Comparison of ENCODE assay signal across 8 cellular contexts in genomic region chr10:5812283-5813090, GRCh38. TPM values are rescaled to one million over a fixed set of nuclear protein-coding genes. Genes with fewer than 3 reads are reported as not detected.
A peak's percentile ranks its signal among the peaks of the same experiment; 100 is the strongest.
DNase-seq lines count a peak whose midpoint lies in the region; ATAC-seq lines count a peak whose summit lies in the region.

No MANE protein-coding gene starts in this region.

- DNase-seq in DMS53 treated with DMSO at 0.1 percent for 48 hours (lab: John Stamatoyannopoulos, UW; ENCODE audit: unreplicated experiment) (peak; percentile 51), ecto neural progenitor cell (ENCODE audit: low spot score) (peak; percentile 74), medulla oblongata (ENCODE audit: extremely low spot score) (peak; percentile 42), H4 (ENCODE audit: low spot score) (no peak)
- peak; percentile 18 to 21 for DNase-seq in activated CD4-positive, alpha-beta T cell treated with anti-CD3 and anti-CD28 coated beads for 24 hours (ENCODE audit: low read depth in 2 of 2)
- peak; percentile 20 to 25 for DNase-seq in stimulated activated CD8-positive, alpha-beta memory T cell treated with anti-CD3 and anti-CD28 coated beads, Interleukin-15, amount 100 ng/mL, for 48 hours (ENCODE audit: low read depth in 2 of 2)

- H3K9me3 ChIP-seq in KOPT-K1 (ENCODE audit: insufficient read depth, low read length, poor library complexity, severe bottlenecking): no peaks in the 10 kb centered on the region

- ATAC-seq in GM21529 (IDR thresholded peaks at IDR 0.05; ENCODE audit: unreplicated experiment): peak; percentile 21

- H3K27ac ChIP-seq in KOPT-K1 (ENCODE audit: low read depth, low read length, poor library complexity, severe bottlenecking): peak overlapping the region; percentile 93

- peaks cover 9% of the 10 kb centered on the region for H3K36me3 ChIP-seq in KOPT-K1 (ENCODE audit: insufficient read depth, low read length)

RNA-seq across cellular contexts. Expression of gene GDI2, which starts 0.7 kb away (rescaled TPM):
- total RNA-seq in H4 (2014; rRNA removed; shearing (Covaris generic)): 241 and 283 TPM in 2 replicates
